1 cellular context compared by ENCODE assay signal in the genomic region with DNA sequence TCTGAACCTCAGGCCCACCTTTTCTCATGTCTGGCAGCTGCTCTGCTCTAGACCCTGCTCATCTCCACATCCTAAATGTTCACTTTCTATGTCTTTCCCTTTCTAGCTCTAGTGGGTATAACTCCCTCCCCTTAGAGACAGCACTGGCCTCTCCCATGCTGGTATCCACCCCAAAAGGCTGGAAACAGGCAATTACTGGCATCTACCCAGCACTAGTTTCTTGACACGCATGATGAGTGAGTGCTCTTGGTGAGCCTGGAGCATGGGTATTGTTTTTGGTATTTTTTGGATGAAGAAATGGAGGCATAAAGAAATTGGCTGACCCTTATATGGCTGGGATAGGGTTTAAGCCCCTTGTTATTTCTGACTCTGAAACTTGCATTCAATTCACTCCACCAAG.
TF ChIP-seq lines count a peak whose summit lies in the region.

No MANE protein-coding gene starts in this region.

TF ChIP-seq in HepG2, 621 proteins besides CTCF, POLR2A, EP300 and RAD21 (continued from another document):
- TF ChIP-seq, protein P1, sequence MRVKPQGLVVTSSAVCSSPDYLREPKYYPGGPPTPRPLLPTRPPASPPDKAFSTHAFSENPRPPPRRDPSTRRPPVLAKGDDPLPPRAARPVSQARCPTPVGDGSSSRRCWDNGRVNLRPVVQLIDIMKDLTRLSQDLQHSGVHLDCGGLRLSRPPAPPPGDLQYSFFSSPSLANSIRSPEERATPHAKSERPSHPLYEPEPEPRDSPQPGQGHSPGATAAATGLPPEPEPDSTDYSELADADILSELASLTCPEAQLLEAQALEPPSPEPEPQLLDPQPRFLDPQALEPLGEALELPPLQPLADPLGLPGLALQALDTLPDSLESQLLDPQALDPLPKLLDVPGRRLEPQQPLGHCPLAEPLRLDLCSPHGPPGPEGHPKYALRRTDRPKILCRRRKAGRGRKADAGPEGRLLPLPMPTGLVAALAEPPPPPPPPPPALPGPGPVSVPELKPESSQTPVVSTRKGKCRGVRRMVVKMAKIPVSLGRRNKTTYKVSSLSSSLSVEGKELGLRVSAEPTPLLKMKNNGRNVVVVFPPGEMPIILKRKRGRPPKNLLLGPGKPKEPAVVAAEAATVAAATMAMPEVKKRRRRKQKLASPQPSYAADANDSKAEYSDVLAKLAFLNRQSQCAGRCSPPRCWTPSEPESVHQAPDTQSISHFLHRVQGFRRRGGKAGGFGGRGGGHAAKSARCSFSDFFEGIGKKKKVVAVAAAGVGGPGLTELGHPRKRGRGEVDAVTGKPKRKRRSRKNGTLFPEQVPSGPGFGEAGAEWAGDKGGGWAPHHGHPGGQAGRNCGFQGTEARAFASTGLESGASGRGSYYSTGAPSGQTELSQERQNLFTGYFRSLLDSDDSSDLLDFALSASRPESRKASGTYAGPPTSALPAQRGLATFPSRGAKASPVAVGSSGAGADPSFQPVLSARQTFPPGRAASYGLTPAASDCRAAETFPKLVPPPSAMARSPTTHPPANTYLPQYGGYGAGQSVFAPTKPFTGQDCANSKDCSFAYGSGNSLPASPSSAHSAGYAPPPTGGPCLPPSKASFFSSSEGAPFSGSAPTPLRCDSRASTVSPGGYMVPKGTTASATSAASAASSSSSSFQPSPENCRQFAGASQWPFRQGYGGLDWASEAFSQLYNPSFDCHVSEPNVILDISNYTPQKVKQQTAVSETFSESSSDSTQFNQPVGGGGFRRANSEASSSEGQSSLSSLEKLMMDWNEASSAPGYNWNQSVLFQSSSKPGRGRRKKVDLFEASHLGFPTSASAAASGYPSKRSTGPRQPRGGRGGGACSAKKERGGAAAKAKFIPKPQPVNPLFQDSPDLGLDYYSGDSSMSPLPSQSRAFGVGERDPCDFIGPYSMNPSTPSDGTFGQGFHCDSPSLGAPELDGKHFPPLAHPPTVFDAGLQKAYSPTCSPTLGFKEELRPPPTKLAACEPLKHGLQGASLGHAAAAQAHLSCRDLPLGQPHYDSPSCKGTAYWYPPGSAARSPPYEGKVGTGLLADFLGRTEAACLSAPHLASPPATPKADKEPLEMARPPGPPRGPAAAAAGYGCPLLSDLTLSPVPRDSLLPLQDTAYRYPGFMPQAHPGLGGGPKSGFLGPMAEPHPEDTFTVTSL (CRISPR knock-in tag; IDR thresholded peaks at IDR 0.05; ENCODE audit: borderline replicate concordance) = no peak
- TF ChIP-seq ZNF10 (CRISPR knock-in tag; IDR thresholded peaks at IDR 0.05; ENCODE audit: borderline replicate concordance, low read depth) = no peak
- no peak for TF ChIP-seq IRF2 (CRISPR knock-in tag; IDR thresholded peaks at IDR 0.05)
- no peak for TF ChIP-seq NR2F2 (IDR thresholded peaks at IDR 0.05; ENCODE audit: borderline replicate concordance, low read depth)
- TF ChIP-seq, protein P2, sequence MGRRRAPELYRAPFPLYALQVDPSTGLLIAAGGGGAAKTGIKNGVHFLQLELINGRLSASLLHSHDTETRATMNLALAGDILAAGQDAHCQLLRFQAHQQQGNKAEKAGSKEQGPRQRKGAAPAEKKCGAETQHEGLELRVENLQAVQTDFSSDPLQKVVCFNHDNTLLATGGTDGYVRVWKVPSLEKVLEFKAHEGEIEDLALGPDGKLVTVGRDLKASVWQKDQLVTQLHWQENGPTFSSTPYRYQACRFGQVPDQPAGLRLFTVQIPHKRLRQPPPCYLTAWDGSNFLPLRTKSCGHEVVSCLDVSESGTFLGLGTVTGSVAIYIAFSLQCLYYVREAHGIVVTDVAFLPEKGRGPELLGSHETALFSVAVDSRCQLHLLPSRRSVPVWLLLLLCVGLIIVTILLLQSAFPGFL (CRISPR knock-in tag; IDR thresholded peaks at IDR 0.05) = no peak
- TF ChIP-seq, protein P3, sequence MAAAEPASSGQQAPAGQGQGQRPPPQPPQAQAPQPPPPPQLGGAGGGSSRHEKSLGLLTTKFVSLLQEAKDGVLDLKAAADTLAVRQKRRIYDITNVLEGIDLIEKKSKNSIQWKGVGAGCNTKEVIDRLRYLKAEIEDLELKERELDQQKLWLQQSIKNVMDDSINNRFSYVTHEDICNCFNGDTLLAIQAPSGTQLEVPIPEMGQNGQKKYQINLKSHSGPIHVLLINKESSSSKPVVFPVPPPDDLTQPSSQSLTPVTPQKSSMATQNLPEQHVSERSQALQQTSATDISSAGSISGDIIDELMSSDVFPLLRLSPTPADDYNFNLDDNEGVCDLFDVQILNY (CRISPR knock-in tag; conservative IDR thresholded peaks at IDR 0.05) = no peak
- no peak for TF ChIP-seq ZNF792 (CRISPR knock-in tag; IDR thresholded peaks at IDR 0.05)
- TF ChIP-seq, protein P4, sequence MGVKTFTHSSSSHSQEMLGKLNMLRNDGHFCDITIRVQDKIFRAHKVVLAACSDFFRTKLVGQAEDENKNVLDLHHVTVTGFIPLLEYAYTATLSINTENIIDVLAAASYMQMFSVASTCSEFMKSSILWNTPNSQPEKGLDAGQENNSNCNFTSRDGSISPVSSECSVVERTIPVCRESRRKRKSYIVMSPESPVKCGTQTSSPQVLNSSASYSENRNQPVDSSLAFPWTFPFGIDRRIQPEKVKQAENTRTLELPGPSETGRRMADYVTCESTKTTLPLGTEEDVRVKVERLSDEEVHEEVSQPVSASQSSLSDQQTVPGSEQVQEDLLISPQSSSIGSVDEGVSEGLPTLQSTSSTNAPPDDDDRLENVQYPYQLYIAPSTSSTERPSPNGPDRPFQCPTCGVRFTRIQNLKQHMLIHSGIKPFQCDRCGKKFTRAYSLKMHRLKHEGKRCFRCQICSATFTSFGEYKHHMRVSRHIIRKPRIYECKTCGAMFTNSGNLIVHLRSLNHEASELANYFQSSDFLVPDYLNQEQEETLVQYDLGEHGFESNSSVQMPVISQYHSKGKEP (CRISPR knock-in tag; IDR thresholded peaks at IDR 0.05) = no peak
- no peak for TF ChIP-seq ZNF292 (CRISPR knock-in tag; IDR thresholded peaks at IDR 0.05; ENCODE audit: borderline replicate concordance, low read depth)
- TF ChIP-seq ZNF598 (CRISPR knock-in tag; IDR thresholded peaks at IDR 0.05; ENCODE audit: borderline replicate concordance) = no peak
